In the genomic region with DNA sequence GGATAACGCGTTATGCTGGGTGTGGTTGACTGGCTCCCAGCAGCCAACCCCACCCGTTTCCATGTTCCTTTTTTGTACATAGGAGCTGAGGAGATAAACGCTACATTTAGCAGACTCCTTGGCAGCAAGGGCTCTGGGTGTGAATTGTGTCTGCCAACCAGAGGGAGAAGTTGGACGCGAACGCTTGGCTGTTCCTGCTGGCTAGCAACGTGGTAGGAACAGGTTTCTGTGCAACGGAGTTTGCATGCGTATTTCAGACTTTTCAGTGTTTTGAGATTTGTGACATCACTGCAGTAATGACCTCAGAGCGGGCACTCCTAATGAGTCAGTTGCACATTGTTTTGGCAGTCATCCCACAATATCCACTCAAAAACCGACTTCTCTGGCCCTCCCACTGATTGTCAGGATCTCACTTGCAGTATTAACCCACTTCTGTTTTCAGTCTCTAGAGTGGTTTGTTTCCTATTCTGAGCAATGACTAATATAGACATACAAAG, we compare ENCODE assay signal across 10 cellular contexts.
DNase-seq lines count a peak whose midpoint lies in the region; ATAC-seq and TF ChIP-seq lines count a peak whose summit lies in the region.
"Had no signal": no experiment of that assay in that cellular context is flagged by ENCODE, and none has a peak within 500 bp of the region (broad histone marks: within the 10 kb centered on the region; RNA-seq: fewer than 3 reads in every experiment).

No MANE protein-coding gene starts in this region.

- no TSS peak for BruUV-seq in A673 (replicated peaks; lab: Mats Ljungman, UMichigan)

- no peak overlapping the region for H3K27ac ChIP-seq in A673 (ENCODE audit: low read depth, low read length, poor library complexity, severe bottlenecking)
- H3K27ac ChIP-seq in adrenal gland, result no peak overlapping the region
- no peak overlapping the region for H3K27ac ChIP-seq in hepatocyte
- H3K27ac ChIP-seq: tibial nerve had no signal

- no peak overlapping the region for H3K4me2 ChIP-seq in hepatocyte

- H4K20me1 ChIP-seq in hepatocyte (ENCODE audit: insufficient read depth, poor library complexity, severe bottlenecking), result no peaks in the 10 kb centered on the region

- H3K36me3 ChIP-seq in A673 (ENCODE audit: insufficient read depth, low read length, poor library complexity, severe bottlenecking), result no peaks in the 10 kb centered on the region
- no peaks in the 10 kb centered on the region for H3K36me3 ChIP-seq in adrenal gland (replicated peaks in 1 of 2)
- no peaks in the 10 kb centered on the region for H3K36me3 ChIP-seq in hepatocyte (replicated peaks; ENCODE audit: insufficient read depth, low read depth)
- H3K36me3 ChIP-seq: tibial nerve had no signal

- CTCF ChIA-PET in A673 (lab: Charles Lee), result interaction anchor here (0.5 to 1.2 kb wide), 4 partner anchors 134 to 326 kb away, joined by 3 to 5 read pairs (median 4); no protein-coding TSS in a partner anchor

- H3K4me1 ChIP-seq in A673 (ENCODE audit: insufficient read depth, low read length, poor library complexity, severe bottlenecking), result peaks cover 21% of the 10 kb centered on the region
- H3K4me1 ChIP-seq in adrenal gland (replicated peaks in 1 of 2), result peaks cover 0 to 8% of the 10 kb centered on the region in 2 donors
- H3K4me1 ChIP-seq in hepatocyte (ENCODE audit: insufficient read depth), result no peaks in the 10 kb centered on the region
- H3K4me1 ChIP-seq: tibial nerve had no signal

- H2AFZ ChIP-seq in hepatocyte, result no peak overlapping the region

- POLR2A ChIA-PET in A673 (lab: Charles Lee; ENCODE audit: low non-redundant PET), result no interaction called here

- no peak for TF ChIP-seq CTCF in A673 (conservative IDR thresholded peaks at IDR 0.05; ENCODE audit: low read depth, low read length)
- no peak for TF ChIP-seq CTCF in adrenal gland (IDR thresholded peaks at IDR 0.05)
- no peak for TF ChIP-seq CTCF in hepatocyte (IDR thresholded peaks at IDR 0.05; ENCODE audit: poor library complexity)

- H3K9me3 ChIP-seq in A673 (ENCODE audit: low read depth, low read length, poor library complexity, severe bottlenecking) (peaks cover 4% of the 10 kb centered on the region), adrenal gland (replicated peaks in 1 of 3) (no peaks in the 10 kb centered on the region), hepatocyte (ENCODE audit: low read depth) (no peaks in the 10 kb centered on the region)
- H3K9me3 ChIP-seq: tibial nerve had no signal

- H3K4me3 ChIP-seq in A673 (ENCODE audit: low read depth, low read length, poor library complexity, severe bottlenecking) (no peak overlapping the region), adrenal gland (no peak overlapping the region), hepatocyte (no peak overlapping the region)
- H3K4me3 ChIP-seq: tibial nerve had no signal

- WGBS in adrenal gland, 4 donors, result 59 to 67% (median 67%) methylated on average over 11 to 12 of the region's 12 CpGs
- WGBS in hepatocyte (ENCODE audit: low lambda C conversion rate, missing lambda C conversion rate), result 88% methylated on average over 12 of the region's 12 CpGs

- H3K9me2 ChIP-seq in hepatocyte (replicated peaks; ENCODE audit: insufficient read depth), result no peaks in the 10 kb centered on the region

- ATAC-seq in GM18909 (IDR thresholded peaks at IDR 0.05; ENCODE audit: poor library complexity, unreplicated experiment), result peak; percentile 65
- ATAC-seq in HG03354 (IDR thresholded peaks at IDR 0.05; ENCODE audit: poor library complexity, severe bottlenecking, unreplicated experiment), result peak; percentile 63

- no peak for TF ChIP-seq POLR2A in adrenal gland (IDR thresholded peaks at IDR 0.05)

- intact Hi-C loops in A673 (cut with micrococcal nuclease; ENCODE audit: unreplicated experiment) (loop anchor here (1.0 to 10.0 kb wide), 5 partner anchors 35 to 1818 kb away; a partner anchor contains a TSS), adrenal gland (cut with DNase I) (loop anchor here (2.0 to 10.0 kb wide), 5 partner anchors 130 to 648 kb away; a partner anchor contains a TSS)

- DNase-seq in A673 (ENCODE audit: low spot score), result peak; percentile 56
- peak in 5 of 7 donors; percentile 26 to 54 (median 47) for DNase-seq in adrenal gland
- DNase-seq in pons (ENCODE audit: low spot score), result peak; percentile 29
- DNase-seq in effector CD8-positive, alpha-beta T cell (lab: John Stamatoyannopoulos, UW), result no peak
- DNase-seq in activated T-cell treated with anti-CD3 and anti-CD28 coated beads, Interleukin-2, amount 50 U/mL, for 48 hours, result no peak
- no peak for DNase-seq in hepatocyte (ENCODE audit: low spot score)
- DNase-seq: activated B cell treated with CpG ODN at 0.5 μM for 24 hours had no signal

- H3K27me3 ChIP-seq in A673 (replicated peaks; ENCODE audit: insufficient read depth, low read depth, low read length, poor library complexity) (no peaks in the 10 kb centered on the region), adrenal gland (no peaks in the 10 kb centered on the region), hepatocyte (peaks cover 3% of the 10 kb centered on the region)
- H3K27me3 ChIP-seq: tibial nerve had no signal

- no peaks in the 10 kb centered on the region for H3K79me2 ChIP-seq in hepatocyte

Comparison
In these comparisons a context has a peak if more than half of its experiments do, and no peak if none do; other contexts are left out.
1. DNase-seq: peak in A673 (single experiment), adrenal gland (5 of 7) and pons (single experiment); none in effector CD8-positive, alpha-beta T cell (single experiment), activated T-cell treated with anti-CD3 and anti-CD28 coated beads, Interleukin-2, amount 50 U/mL, for 48 hours (0 of 2) and hepatocyte (single experiment).